ENCODE assay signal across 14 cellular contexts in genomic region chr6:21906826-21907225, GRCh38.
"Had no signal": no experiment of that assay in that cellular context is flagged by ENCODE, and none has a peak within 500 bp of the region (broad histone marks: within the 10 kb centered on the region; RNA-seq: fewer than 3 reads in every experiment).

No MANE protein-coding gene starts in this region.

- H3K9me3 ChIP-seq: colonic mucosa, heart left ventricle, pancreas had no signal

- ATAC-seq: heart left ventricle, natural killer cell, pancreas, right cardiac atrium had no signal

- H3K4me1 ChIP-seq: colonic mucosa, heart left ventricle had no signal

- H3K4me3 ChIP-seq: colonic mucosa, heart left ventricle, pancreas had no signal

- H3K27me3 ChIP-seq: colonic mucosa, heart left ventricle, pancreas had no signal

- FAIRE-seq: pancreas, small intestine had no signal

- DNase-seq: colonic mucosa; dermis blood vessel endothelial cell; foreskin melanocyte; heart left ventricle; hippocampal formation; natural killer cell; occipital lobe; pancreas; right cardiac atrium; small intestine; stimulated activated CD4-positive, alpha-beta T cell treated with anti-CD3 and anti-CD28 coated beads, Interleukin-12 subunit alpha, Interleukin-12 subunit beta, amount 100 ng/mL, for 4 hours; stimulated activated CD4-positive, alpha-beta T cell treated with anti-CD3 and anti-CD28 coated beads, Interleukin-2, amount 100 ng/mL, for 48 hours; stimulated activated naive CD4-positive, alpha-beta T cell treated with Interleukin-2 at 50 U/mL for 16 hours; trophoblast cell had no signal

- H3K36me3 ChIP-seq: colonic mucosa, heart left ventricle, pancreas had no signal

- H3K27ac ChIP-seq: colonic mucosa, heart left ventricle, pancreas had no signal
